ENCODE assay signal across 1 cellular context in genomic region chr6:137794510-137795200, GRCh38.
TF ChIP-seq lines count a peak whose summit lies in the region.

No MANE protein-coding gene starts in this region.

TF ChIP-seq in K562, 482 proteins besides CTCF, POLR2A, EP300 and RAD21 (continued from another document):
- TF ChIP-seq ZNF449 (CRISPR knock-in tag; IDR thresholded peaks at IDR 0.05), result 0 out of 2 replicates have a peak, but pooled peaks have one; percentile 8
- no peak for TF ChIP-seq ZNF121 (CRISPR knock-in tag; conservative IDR thresholded peaks at IDR 0.05)
- TF ChIP-seq NFIX (CRISPR knock-in tag; IDR thresholded peaks at IDR 0.05; ENCODE audit: low read depth), result no peak
- peak; percentile 40 for TF ChIP-seq CXXC5 (CRISPR knock-in tag; IDR thresholded peaks at IDR 0.05)
- no peak for TF ChIP-seq SNIP1 (IDR thresholded peaks at IDR 0.05; ENCODE audit: low read depth)
- no peak for TF ChIP-seq ZNF785 (CRISPR knock-in tag; IDR thresholded peaks at IDR 0.05)
- peak; percentile 11; the same call in 1 of the 2 replicates for TF ChIP-seq ATF3 (IDR thresholded peaks at IDR 0.05)
- TF ChIP-seq ATF3 (CRISPR knock-in tag; conservative IDR thresholded peaks at IDR 0.05), result no peak
